26 cellular contexts compared by ENCODE assay signal in the genomic region with DNA sequence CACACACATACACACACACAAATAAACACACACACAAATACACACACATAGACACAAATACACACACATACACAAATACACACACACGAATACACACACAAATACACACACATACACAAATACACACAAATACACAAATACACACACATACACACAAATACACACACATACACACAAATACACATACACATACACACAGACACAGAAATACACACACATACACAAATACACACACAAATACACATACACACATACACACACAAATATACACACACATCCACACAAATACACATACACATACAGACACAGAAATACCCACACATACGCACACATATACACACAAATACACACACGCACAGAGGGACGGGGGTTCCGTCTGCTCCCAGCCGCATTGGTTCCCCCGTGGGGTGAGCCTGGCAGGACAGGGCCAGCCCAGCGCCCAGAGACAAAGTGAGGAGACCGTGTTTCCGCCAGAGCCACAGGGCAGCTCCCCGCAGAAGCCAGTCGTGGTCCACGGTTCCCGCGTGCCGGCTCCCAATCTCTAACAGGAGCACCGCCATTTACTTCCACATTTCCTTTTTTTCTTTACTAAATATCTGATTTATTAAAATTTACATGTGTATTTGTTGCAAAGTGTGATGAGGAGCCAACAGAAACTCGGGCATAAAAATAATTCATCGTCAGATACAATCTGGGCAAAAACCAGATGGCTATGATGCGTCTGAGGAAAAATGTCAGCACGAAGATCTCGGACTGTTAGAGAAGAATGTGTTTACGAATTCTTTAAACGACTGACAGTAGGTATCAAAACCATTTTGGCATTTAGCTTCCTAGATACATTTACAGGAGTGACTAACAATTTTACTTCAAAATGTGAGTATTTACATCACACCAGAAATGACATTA. TPM values are rescaled to one million over a fixed set of nuclear protein-coding genes. Genes with fewer than 3 reads are reported as not detected.
DNase-seq lines count a peak whose midpoint lies in the region; ATAC-seq and TF ChIP-seq lines count a peak whose summit lies in the region.
"Had no signal": no experiment of that assay in that cellular context is flagged by ENCODE, and none has a peak within 500 bp of the region (broad histone marks: within the 10 kb centered on the region; RNA-seq: fewer than 3 reads in every experiment).

No MANE protein-coding gene starts in this region.

- DNase-seq in natural killer cell, result no peak
- DNase-seq in natural killer cell treated with Interleukin-12 subunit alpha and Interleukin-12 subunit beta and Interleukin-15 and Interleukin-18, amount 100 ng/mL, for 72 hours (ENCODE audit: low spot score), result no peak
- DNase-seq in coronary artery (ENCODE audit: low spot score), result peak; percentile 24
- DNase-seq in mesenchymal stem cell, result no peak
- no peak for DNase-seq in T-helper 1 cell
- DNase-seq in GM13976 (ENCODE audit: low spot score), result no peak
- DNase-seq in NCI-H526 (lab: John Stamatoyannopoulos, UW), result no peak
- DNase-seq: activated CD4-positive, alpha-beta T cell treated with anti-CD3 and anti-CD28 coated beads for 1 hour; activated CD8-positive, alpha-beta T cell treated with anti-CD3 and anti-CD28 coated beads, Interleukin-2, amount 10 ng/mL, durations not matched to agents 7 days and 5 days; activated naive CD4-positive, alpha-beta T cell treated with anti-CD3 and anti-CD28 coated beads, Interleukin-2, amount 50 U/mL, for 16 hours; activated T-cell treated with anti-CD3 and anti-CD28 coated beads, Interleukin-2, amount 50 U/mL, for 24 hours; effector CD4-positive, alpha-beta T cell; Kasumi-1; NCI-H1092; NCI-H1930; NCI-H226; NCI-H82; OCI-M1; Right ventricle myocardium superior; T-cell; upper lobe of right lung had no signal

- H2BK120ac ChIP-seq in mesenchymal stem cell (ENCODE audit: low read depth, low read length), result no peak overlapping the region

- peaks cover 23% of the 10 kb centered on the region for H3K4me1 ChIP-seq in mesenchymal stem cell (ENCODE audit: control insufficient read depth, insufficient read depth, low read depth, low read length)

- H3K18ac ChIP-seq in mesenchymal stem cell (ENCODE audit: low read depth in 1 of 2, low read length in 2 of 2), result no peak overlapping the region

- no peaks in the 10 kb centered on the region for H3K79me1 ChIP-seq in mesenchymal stem cell (replicated peaks; ENCODE audit: low read length, poor library complexity, severe bottlenecking)

- H3K36me3 ChIP-seq in mesenchymal stem cell (ENCODE audit: control insufficient read depth in 1 of 2, insufficient read depth in 2 of 2, low read depth in 1 of 2, low read length in 2 of 2), result no peaks in the 10 kb centered on the region
- H3K36me3 ChIP-seq: BLaER1, upper lobe of right lung had no signal

- H3K4me3 ChIP-seq in coronary artery, result no peak overlapping the region
- H3K4me3 ChIP-seq in mesenchymal stem cell (ENCODE audit: insufficient read depth in 1 of 2, low read depth in 1 of 2, low read length in 2 of 2), result no peak overlapping the region
- H3K4me3 ChIP-seq: A549, BLaER1, upper lobe of right lung had no signal

- H2BK12ac ChIP-seq in mesenchymal stem cell (ENCODE audit: low read length in 2 of 2), result no peak overlapping the region

- no peak overlapping the region for H2AK5ac ChIP-seq in mesenchymal stem cell (ENCODE audit: low read length, severe bottlenecking)

- no peaks in the 10 kb centered on the region for H3K9me3 ChIP-seq in mesenchymal stem cell (ENCODE audit: control insufficient read depth, low read length)
- H3K9me3 ChIP-seq: A549, BLaER1, upper lobe of right lung had no signal

- no peaks in the 10 kb centered on the region for H3K9me3 Mint-ChIP-seq in natural killer cell
- no peaks in the 10 kb centered on the region for H3K9me3 Mint-ChIP-seq in natural killer cell treated with Interleukin-12 subunit alpha and Interleukin-12 subunit beta and Interleukin-15 and Interleukin-18, amount 100 ng/mL, for 72 hours
- H3K9me3 Mint-ChIP-seq: activated T-cell treated with anti-CD3 and anti-CD28 coated beads, Interleukin-2, amount 50 U/mL, for 24 hours; T-cell had no signal

- no peak overlapping the region for H3K23ac ChIP-seq in mesenchymal stem cell (ENCODE audit: low read length in 2 of 2)

- no peaks in the 10 kb centered on the region for H3K4me1 Mint-ChIP-seq in natural killer cell
- H3K4me1 Mint-ChIP-seq in natural killer cell treated with Interleukin-12 subunit alpha and Interleukin-12 subunit beta and Interleukin-15 and Interleukin-18, amount 100 ng/mL, for 72 hours (ENCODE audit: low read depth in 2 of 2), result no peaks in the 10 kb centered on the region

- in situ Hi-C loops in GM13976 (cut with MboI; ENCODE audit: low sequenced_read_pairs, unreplicated experiment), result no loop called here

- H2BK15ac ChIP-seq in mesenchymal stem cell (ENCODE audit: low read depth, poor library complexity, severe bottlenecking), result no peak overlapping the region

- intact Hi-C loops in natural killer cell (cut with micrococcal nuclease), result no loop called here

- H3K27ac Mint-ChIP-seq in natural killer cell, result no peak overlapping the region
- H3K27ac Mint-ChIP-seq in natural killer cell treated with Interleukin-12 subunit alpha and Interleukin-12 subunit beta and Interleukin-15 and Interleukin-18, amount 100 ng/mL, for 72 hours, result no peak overlapping the region
- H3K27ac Mint-ChIP-seq: activated CD8-positive, alpha-beta T cell treated with anti-CD3 and anti-CD28 coated beads, Interleukin-2, amount 10 ng/mL, durations not matched to agents 7 days and 5 days; activated T-cell treated with anti-CD3 and anti-CD28 coated beads, Interleukin-2, amount 50 U/mL, for 24 hours; T-cell had no signal

- H3K14ac ChIP-seq in mesenchymal stem cell (ENCODE audit: low read length in 2 of 2), result no peak overlapping the region

- no peak overlapping the region for H4K91ac ChIP-seq in mesenchymal stem cell (ENCODE audit: low read length)

- H3K27ac ChIP-seq in coronary artery (no peak overlapping the region), mesenchymal stem cell (ENCODE audit: low read length, poor library complexity, severe bottlenecking) (no peak overlapping the region)
- H3K27ac ChIP-seq: A549, BLaER1, upper lobe of right lung had no signal

- ATAC-seq in natural killer cell (no peak), HG03342 (IDR thresholded peaks at IDR 0.05; ENCODE audit: unreplicated experiment) (no peak)
- ATAC-seq in natural killer cell treated with Interleukin-12 subunit alpha and Interleukin-12 subunit beta and Interleukin-15 and Interleukin-18, amount 100 ng/mL, for 72 hours, result no peak
- ATAC-seq: A549; activated CD8-positive, alpha-beta T cell treated with anti-CD3 and anti-CD28 coated beads, Interleukin-2, amount 10 ng/mL, durations not matched to agents 7 days and 5 days; T-cell; upper lobe of right lung had no signal

- H3K4me2 ChIP-seq in mesenchymal stem cell (ENCODE audit: low read length, poor library complexity, severe bottlenecking), result no peak overlapping the region
- H3K4me2 ChIP-seq: A549, BLaER1 had no signal

- 73% methylated on average over 13 of the region's 24 CpGs for WGBS in mesenchymal stem cell

- H3K27me3 ChIP-seq in mesenchymal stem cell (ENCODE audit: control insufficient read depth in 1 of 2, insufficient read depth in 1 of 2, low read length in 2 of 2), result peaks cover 32 to 77% of the 10 kb centered on the region in 2 experiments

- H3K27me3 Mint-ChIP-seq in natural killer cell (ENCODE audit: low read depth in 2 of 2), result peaks cover 7 to 13% of the 10 kb centered on the region in 2 donors
- peaks cover 8 to 9% of the 10 kb centered on the region in 2 donors for H3K27me3 Mint-ChIP-seq in natural killer cell treated with Interleukin-12 subunit alpha and Interleukin-12 subunit beta and Interleukin-15 and Interleukin-18, amount 100 ng/mL, for 72 hours

- H2BK5ac ChIP-seq in mesenchymal stem cell (ENCODE audit: low read depth, low read length, poor library complexity, severe bottlenecking), result no peak overlapping the region

- H3K4ac ChIP-seq in mesenchymal stem cell (ENCODE audit: low read depth in 1 of 2, low read length in 2 of 2), result no peak overlapping the region

- no peak overlapping the region for H3K9ac ChIP-seq in mesenchymal stem cell (ENCODE audit: low read length)
- H3K9ac ChIP-seq: BLaER1 had no signal

- H3K36me3 Mint-ChIP-seq in natural killer cell, result no peaks in the 10 kb centered on the region
- H3K36me3 Mint-ChIP-seq in natural killer cell treated with Interleukin-12 subunit alpha and Interleukin-12 subunit beta and Interleukin-15 and Interleukin-18, amount 100 ng/mL, for 72 hours, result no peaks in the 10 kb centered on the region
- H3K36me3 Mint-ChIP-seq: T-cell had no signal

- no peak for TF ChIP-seq CTCF in natural killer cell (IDR thresholded peaks at IDR 0.05)
- TF ChIP-seq CTCF in coronary artery (IDR thresholded peaks at IDR 0.05), result no peak
- no peak for TF ChIP-seq CTCF in GM13976 (IDR thresholded peaks at IDR 0.05; ENCODE audit: borderline replicate concordance, control extremely low read depth, extremely low read depth, insufficient read depth, missing control alignments)

- peak overlapping the region; percentile 31 for H2AFZ ChIP-seq in mesenchymal stem cell (ENCODE audit: low read depth, low read length)

- H4K8ac ChIP-seq in mesenchymal stem cell (ENCODE audit: low read length), result no peak overlapping the region

- peak overlapping the region; percentile 14 for H3K4me3 Mint-ChIP-seq in natural killer cell
- H3K4me3 Mint-ChIP-seq in natural killer cell treated with Interleukin-12 subunit alpha and Interleukin-12 subunit beta and Interleukin-15 and Interleukin-18, amount 100 ng/mL, for 72 hours, result no peak overlapping the region
- H3K4me3 Mint-ChIP-seq: activated CD8-positive, alpha-beta T cell treated with anti-CD3 and anti-CD28 coated beads, Interleukin-2, amount 10 ng/mL, durations not matched to agents 7 days and 5 days; activated T-cell treated with anti-CD3 and anti-CD28 coated beads, Interleukin-2, amount 50 U/mL, for 24 hours had no signal

RNA-seq across cellular contexts. Expression of a gene that starts 3.1 kb away (rescaled TPM):
- 1 to 10 TPM in 2 of 3 donors, not detected in 1; 2.1 to 5.9 TPM for total RNA-seq in natural killer cell
- under 1 TPM; 0.05 to 0.36 TPM for total RNA-seq in natural killer cell treated with Interleukin-12 subunit alpha and Interleukin-12 subunit beta and Interleukin-15 and Interleukin-18, amount 100 ng/mL, for 72 hours
- polyA plus RNA-seq in mesenchymal stem cell (2013, experiment 1 of 2), result 0.07 TPM
- 0.12 TPM for polyA plus RNA-seq in mesenchymal stem cell (2013, experiment 2 of 2)
- total RNA-seq: Daoy, Right ventricle myocardium superior, subcutaneous adipose tissue had no signal
